Comparison of ENCODE assay signal across 30 cellular contexts in genomic region chr3:36484386-36484785, GRCh38.
"Had no signal": no experiment of that assay in that cellular context is flagged by ENCODE, and none has a peak within 500 bp of the region (broad histone marks: within the 10 kb centered on the region; RNA-seq: fewer than 3 reads in every experiment).

No MANE protein-coding gene starts in this region.

- H2AFZ ChIP-seq: hepatocyte, neural progenitor cell, parathyroid adenoma had no signal

- H3K36me3 ChIP-seq: esophagus squamous epithelium, gastrocnemius medialis, heart left ventricle, left lung, neural progenitor cell, right atrium auricular region, stomach, thyroid gland, vagina had no signal

- H3K27me3 Mint-ChIP-seq: effector memory CD8-positive, alpha-beta T cell; progenitor cell of endocrine pancreas had no signal

- H3K27ac Mint-ChIP-seq: effector memory CD8-positive, alpha-beta T cell; mesothelial cell of epicardium; naive B cell; nephron; neural progenitor cell; progenitor cell of endocrine pancreas; stimulated activated effector memory CD8-positive, alpha-beta T cell treated with anti-CD3 and anti-CD28 coated beads, Interleukin-12 subunit alpha, Interleukin-12 subunit beta, amount 100 ng/mL, for 72 hours had no signal

- H3K4me2 ChIP-seq: hepatocyte, neural progenitor cell, smooth muscle cell had no signal

- H3K9me3 Mint-ChIP-seq: neural progenitor cell had no signal

- H3K9me3 ChIP-seq: esophagus squamous epithelium, gastrocnemius medialis, left lung, mucosa of descending colon, right atrium auricular region, stomach, thyroid gland, vagina had no signal

- H3K9ac ChIP-seq: neural progenitor cell, parathyroid adenoma had no signal

- H3K27ac ChIP-seq: esophagus squamous epithelium, gastrocnemius medialis, heart left ventricle, hepatocyte, left lung, neural progenitor cell, parathyroid adenoma, right atrium auricular region, stomach, thyroid gland, vagina had no signal

- H3K4me3 ChIP-seq: esophagus squamous epithelium, gastrocnemius medialis, heart left ventricle, hepatocyte, left lung, mucosa of descending colon, neural progenitor cell, right atrium auricular region, smooth muscle cell, stomach, thyroid gland, vagina had no signal

- H3K4me3 Mint-ChIP-seq: effector memory CD8-positive, alpha-beta T cell; mesothelial cell of epicardium; naive B cell; nephron; neural progenitor cell; stimulated activated effector memory CD8-positive, alpha-beta T cell treated with anti-CD3 and anti-CD28 coated beads, Interleukin-12 subunit alpha, Interleukin-12 subunit beta, amount 100 ng/mL, for 72 hours had no signal

- DNase-seq: cortex of kidney; effector memory CD8-positive, alpha-beta T cell; erythroblast; esophagus squamous epithelium; foreskin fibroblast; gastrocnemius medialis; heart left ventricle; kidney; left cardiac atrium; left lung; mesenchymal stem cell; mucosa of descending colon; naive B cell; stimulated activated CD4-positive, alpha-beta T cell treated with anti-CD3 and anti-CD28 coated beads, Interleukin-2, amount 100 ng/mL, for 24 hours; stimulated activated CD4-positive, alpha-beta T cell treated with anti-CD3 and anti-CD28 coated beads, Interleukin-4, amount 100 ng/mL, for 24 hours; stimulated activated naive CD4-positive, alpha-beta T cell treated with Interleukin-2 at 50 U/mL for 16 hours; stomach; thyroid gland; trophoblast cell had no signal

- H3K4me1 Mint-ChIP-seq: mesothelial cell of epicardium; naive B cell; nephron; stimulated activated effector memory CD8-positive, alpha-beta T cell treated with anti-CD3 and anti-CD28 coated beads, Interleukin-12 subunit alpha, Interleukin-12 subunit beta, amount 100 ng/mL, for 72 hours had no signal

- H3K4me1 ChIP-seq: esophagus squamous epithelium, gastrocnemius medialis, heart left ventricle, neural progenitor cell, parathyroid adenoma, right atrium auricular region, stomach, thyroid gland, vagina had no signal

- H3K27me3 ChIP-seq: esophagus squamous epithelium, gastrocnemius medialis, heart left ventricle, hepatocyte, left lung, neural progenitor cell, right atrium auricular region, stomach, thyroid gland, vagina had no signal

- H3K79me2 ChIP-seq: hepatocyte, parathyroid adenoma had no signal

- FAIRE-seq: endometrium, kidney had no signal

- H3K36me3 Mint-ChIP-seq: mesothelial cell of epicardium; naive B cell; neural progenitor cell; stimulated activated effector memory CD8-positive, alpha-beta T cell treated with anti-CD3 and anti-CD28 coated beads, Interleukin-12 subunit alpha, Interleukin-12 subunit beta, amount 100 ng/mL, for 72 hours had no signal
